ENCODE assay signal across 8 cellular contexts in the genomic region with DNA sequence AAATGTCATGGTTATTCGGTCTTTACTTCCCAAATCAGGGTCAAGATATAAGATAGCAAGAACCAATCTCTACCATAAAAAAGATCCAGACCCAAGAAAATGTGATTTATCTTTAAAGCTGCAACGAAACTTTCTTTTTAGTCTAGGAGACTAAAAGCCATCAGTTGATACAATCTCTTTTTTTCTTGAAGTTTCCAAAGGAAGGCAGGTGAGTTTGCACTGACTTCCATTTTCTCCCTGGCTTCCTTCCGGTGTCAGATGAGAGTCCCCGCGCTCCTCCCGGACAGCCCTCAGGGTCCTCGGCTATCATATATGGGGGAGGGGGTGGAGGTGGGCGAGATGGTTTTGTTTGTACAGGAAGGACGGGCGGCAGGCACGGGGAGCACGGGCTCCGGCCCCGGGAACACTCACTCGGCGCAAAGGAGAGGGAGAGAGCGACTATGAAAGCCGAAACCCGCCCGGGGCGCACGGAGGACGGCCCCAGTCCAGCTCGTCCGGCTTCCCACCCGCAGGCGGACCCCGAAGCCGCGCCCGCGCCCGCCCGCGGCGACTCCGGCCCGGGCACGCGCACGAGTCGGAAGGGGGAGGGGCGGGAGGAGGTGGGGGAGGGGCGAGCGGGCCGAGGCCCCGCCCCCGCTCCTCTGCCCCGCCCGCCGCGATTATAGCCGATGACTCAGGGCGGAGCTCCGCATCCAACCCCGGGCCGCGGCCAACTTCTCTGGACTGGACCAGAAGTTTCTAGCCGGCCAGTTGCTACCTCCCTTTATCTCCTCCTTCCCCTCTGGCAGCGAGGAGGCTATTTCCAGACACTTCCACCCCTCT.
DNase-seq lines count a peak whose midpoint lies in the region; ATAC-seq lines count a peak whose summit lies in the region.

A gene (plus strand): TSS at position 689 of the 822 bp plus-strand sequence. CDS start 296 bp downstream, outside the sequence.

- peak; percentile 67 for ATAC-seq in HG02970 (IDR thresholded peaks at IDR 0.05; ENCODE audit: low FRiP score, unreplicated experiment)

- peak within 1 kb of the TSS; percentile 97 for H3K27ac ChIP-seq in cingulate gyrus (ENCODE audit: low read depth, low read length)

- DNase-seq in NK-92 treated with Interleukin-12 subunit alpha and Interleukin-12 subunit beta, amount 100 ng/mL, for 24 hours (lab: John Stamatoyannopoulos, UW): peak; percentile 54
- DNase-seq in NK-92 (lab: John Stamatoyannopoulos, UW; ENCODE audit: unreplicated experiment) (no peak), NCI-H226 (peak; percentile 82), kidney tubule cell (ENCODE audit: low spot score) (peak; percentile 96)
- peak; percentile 82 for DNase-seq in activated CD4-positive, alpha-beta T cell treated with anti-CD3 and anti-CD28 coated beads for 48 hours
- DNase-seq in stimulated activated CD4-positive, alpha-beta T cell treated with anti-CD3 and anti-CD28 coated beads, Interleukin-1b, Interleukin-23, amount 100 ng/mL, for 1 hour (ENCODE audit: low read depth in 2 of 2): peak; percentile 61 to 73
